ENCODE assay signal across 11 cellular contexts in genomic region chr9:7186175-7186574, GRCh38.
DNase-seq lines count a peak whose midpoint lies in the region; ATAC-seq, FAIRE-seq and TF ChIP-seq lines count a peak whose summit lies in the region.
"Had no signal": no experiment of that assay in that cellular context is flagged by ENCODE, and none has a peak within 500 bp of the region (broad histone marks: within the 10 kb centered on the region; RNA-seq: fewer than 3 reads in every experiment).

No MANE protein-coding gene starts in this region.

- ATAC-seq in HG03378 (IDR thresholded peaks at IDR 0.05; ENCODE audit: unreplicated experiment): no peak
- ATAC-seq: stimulated activated naive CD8-positive, alpha-beta T cell treated with anti-CD3 and anti-CD28 coated beads, Interleukin-15, Interleukin-2, amounts not matched to agents 100 U/mL and 50 U/mL, for 24 hours had no signal

- H3K9me2 ChIP-seq in hepatocyte (replicated peaks; ENCODE audit: insufficient read depth): no peaks in the 10 kb centered on the region

- DNase-seq in ACHN (peak; percentile 40), GM12891 (ENCODE audit: insufficient read length, low spot score) (no peak), SJCRH30 (peak; percentile 5 to 54), hepatocyte (ENCODE audit: low spot score) (no peak), HuH-7.5 (ENCODE audit: low spot score) (no peak), RPMI8226 (no peak), UCSD-AML1 (lab: John Stamatoyannopoulos, UW; ENCODE audit: unreplicated experiment) (no peak)
- DNase-seq: stimulated activated naive CD8-positive, alpha-beta T cell treated with anti-CD3 and anti-CD28 coated beads, Interleukin-15, Interleukin-2, amounts not matched to agents 100 U/mL and 50 U/mL, for 24 hours had no signal

- peak; percentile 74 for FAIRE-seq in GM12891 (lab: Jason Lieb, UNC)
- FAIRE-seq: G401.6 had no signal

- H2AFZ ChIP-seq in hepatocyte: no peak overlapping the region

- H3K27ac ChIP-seq in SJCRH30: no peak overlapping the region
- H3K27ac ChIP-seq in hepatocyte: no peak overlapping the region
- H3K27ac ChIP-seq: SK-N-MC had no signal

- H3K4me1 ChIP-seq in SJCRH30 (no peaks in the 10 kb centered on the region; the same call in 1 of the 2 replicates), hepatocyte (ENCODE audit: insufficient read depth) (no peaks in the 10 kb centered on the region)

- no peaks in the 10 kb centered on the region for H3K27me3 ChIP-seq in SJCRH30
- H3K27me3 ChIP-seq in hepatocyte: no peaks in the 10 kb centered on the region

- 18% methylated on average over 1 of the region's 1 CpG for WGBS in hepatocyte (ENCODE audit: low lambda C conversion rate, missing lambda C conversion rate)

- no peaks in the 10 kb centered on the region for H3K79me2 ChIP-seq in hepatocyte

- TF ChIP-seq POLR2A in GM12891 (IDR thresholded peaks at IDR 0.05; ENCODE audit: low read depth, low read length): no peak

- H3K4me2 ChIP-seq in hepatocyte: no peak overlapping the region

- in situ Hi-C loops in ACHN (cut with HindIII; ENCODE audit: low pct_ligation_motif_present, low pct_unique_long_range_greater_than_20kb, low sequenced_read_pairs): no loop called here

- H3K9me3 ChIP-seq in SJCRH30 (replicated peaks) (no peaks in the 10 kb centered on the region), hepatocyte (ENCODE audit: low read depth) (no peaks in the 10 kb centered on the region)

- TF ChIP-seq CTCF in hepatocyte (IDR thresholded peaks at IDR 0.05; ENCODE audit: poor library complexity): peak; percentile 38

- H3K36me3 ChIP-seq in SJCRH30 (no peaks in the 10 kb centered on the region), hepatocyte (replicated peaks; ENCODE audit: insufficient read depth, low read depth) (no peaks in the 10 kb centered on the region)

- H4K20me1 ChIP-seq in hepatocyte (ENCODE audit: insufficient read depth, poor library complexity, severe bottlenecking): no peaks in the 10 kb centered on the region

- H3K4me3 ChIP-seq in SJCRH30 (no peak overlapping the region), hepatocyte (no peak overlapping the region)
- H3K4me3 ChIP-seq: SK-N-MC had no signal

TF ChIP-seq in GM12891, 5 proteins besides CTCF, POLR2A, EP300 and RAD21:
- TF ChIP-seq PAX5 (IDR thresholded peaks at IDR 0.05; ENCODE audit: insufficient read depth, low read length, severe bottlenecking) (no peak), POU2F2 (IDR thresholded peaks at IDR 0.05; ENCODE audit: low read depth, low read length) (no peak), SPI1 (IDR thresholded peaks at IDR 0.05; ENCODE audit: low read depth, low read length) (no peak), TAF1 (IDR thresholded peaks at IDR 0.05; ENCODE audit: low read depth, low read length) (no peak)

Comparison
In these comparisons a context has a peak if more than half of its experiments do, and no peak if none do; other contexts are left out.
1. DNase-seq: peak in ACHN (single experiment) and SJCRH30 (2 of 2); none in GM12891 (single experiment), hepatocyte (single experiment), HuH-7.5 (single experiment), RPMI8226 (single experiment) and UCSD-AML1 (single experiment).